1 cellular context compared by ENCODE assay signal in the genomic region with DNA sequence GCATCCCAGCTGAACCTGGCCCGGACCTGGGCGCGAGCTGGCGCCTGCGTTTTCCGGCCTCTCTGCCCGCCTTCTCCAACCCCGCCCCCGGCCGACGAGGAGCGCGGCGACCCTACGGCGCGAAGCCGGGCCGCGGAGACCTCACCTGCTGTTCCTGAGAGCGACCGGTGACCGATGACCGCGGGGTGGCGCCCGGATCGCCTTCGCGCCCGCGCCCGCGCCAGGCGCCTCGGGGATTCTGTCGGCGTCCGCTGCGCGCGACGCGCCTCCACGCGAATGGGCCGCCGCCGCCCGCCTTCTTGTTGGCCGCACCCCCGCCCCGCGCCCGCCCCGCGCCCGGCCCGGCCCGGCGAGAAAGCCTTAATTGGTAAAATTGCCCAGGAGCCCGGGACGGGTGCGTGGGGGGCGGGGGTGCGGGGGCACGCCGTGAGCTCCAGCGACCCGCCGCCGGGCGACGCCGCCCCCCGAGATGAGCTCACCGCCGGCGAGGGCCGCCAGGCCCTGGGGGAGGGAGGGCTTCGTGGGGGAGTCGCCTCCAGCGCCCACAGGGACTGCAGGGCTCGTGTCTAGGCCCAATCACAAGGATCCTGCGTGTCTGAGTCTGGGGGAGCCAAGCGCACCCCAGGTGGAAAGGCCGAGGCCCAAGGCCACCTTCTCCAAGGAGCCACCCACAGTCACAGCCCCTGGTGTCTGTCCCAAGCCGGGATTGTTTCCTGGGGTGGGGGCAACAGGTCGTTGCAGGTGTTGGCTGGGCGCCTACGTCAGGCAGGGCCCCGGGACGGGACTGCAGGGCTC.
TF ChIP-seq lines count a peak whose summit lies in the region.

A gene with protein sequence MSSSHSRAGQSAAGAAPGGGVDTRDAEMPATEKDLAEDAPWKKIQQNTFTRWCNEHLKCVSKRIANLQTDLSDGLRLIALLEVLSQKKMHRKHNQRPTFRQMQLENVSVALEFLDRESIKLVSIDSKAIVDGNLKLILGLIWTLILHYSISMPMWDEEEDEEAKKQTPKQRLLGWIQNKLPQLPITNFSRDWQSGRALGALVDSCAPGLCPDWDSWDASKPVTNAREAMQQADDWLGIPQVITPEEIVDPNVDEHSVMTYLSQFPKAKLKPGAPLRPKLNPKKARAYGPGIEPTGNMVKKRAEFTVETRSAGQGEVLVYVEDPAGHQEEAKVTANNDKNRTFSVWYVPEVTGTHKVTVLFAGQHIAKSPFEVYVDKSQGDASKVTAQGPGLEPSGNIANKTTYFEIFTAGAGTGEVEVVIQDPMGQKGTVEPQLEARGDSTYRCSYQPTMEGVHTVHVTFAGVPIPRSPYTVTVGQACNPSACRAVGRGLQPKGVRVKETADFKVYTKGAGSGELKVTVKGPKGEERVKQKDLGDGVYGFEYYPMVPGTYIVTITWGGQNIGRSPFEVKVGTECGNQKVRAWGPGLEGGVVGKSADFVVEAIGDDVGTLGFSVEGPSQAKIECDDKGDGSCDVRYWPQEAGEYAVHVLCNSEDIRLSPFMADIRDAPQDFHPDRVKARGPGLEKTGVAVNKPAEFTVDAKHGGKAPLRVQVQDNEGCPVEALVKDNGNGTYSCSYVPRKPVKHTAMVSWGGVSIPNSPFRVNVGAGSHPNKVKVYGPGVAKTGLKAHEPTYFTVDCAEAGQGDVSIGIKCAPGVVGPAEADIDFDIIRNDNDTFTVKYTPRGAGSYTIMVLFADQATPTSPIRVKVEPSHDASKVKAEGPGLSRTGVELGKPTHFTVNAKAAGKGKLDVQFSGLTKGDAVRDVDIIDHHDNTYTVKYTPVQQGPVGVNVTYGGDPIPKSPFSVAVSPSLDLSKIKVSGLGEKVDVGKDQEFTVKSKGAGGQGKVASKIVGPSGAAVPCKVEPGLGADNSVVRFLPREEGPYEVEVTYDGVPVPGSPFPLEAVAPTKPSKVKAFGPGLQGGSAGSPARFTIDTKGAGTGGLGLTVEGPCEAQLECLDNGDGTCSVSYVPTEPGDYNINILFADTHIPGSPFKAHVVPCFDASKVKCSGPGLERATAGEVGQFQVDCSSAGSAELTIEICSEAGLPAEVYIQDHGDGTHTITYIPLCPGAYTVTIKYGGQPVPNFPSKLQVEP (N-terminal part only) (minus strand): TSS at position 274 of the 795 bp plus-strand sequence. CDS start 3,389 bp downstream, outside the sequence.

TF ChIP-seq in HepG2, 621 proteins besides CTCF, POLR2A, EP300 and RAD21 (continued from another document and continues in another):
- TF ChIP-seq ZNF577 (CRISPR knock-in tag; IDR thresholded peaks at IDR 0.05; ENCODE audit: borderline replicate concordance, low read depth) = no peak
- TF ChIP-seq ZNF124 (CRISPR knock-in tag; IDR thresholded peaks at IDR 0.05) = no peak
- TF ChIP-seq HDAC2 (CRISPR knock-in tag; IDR thresholded peaks at IDR 0.05) = no peak
- TF ChIP-seq, protein P1, sequence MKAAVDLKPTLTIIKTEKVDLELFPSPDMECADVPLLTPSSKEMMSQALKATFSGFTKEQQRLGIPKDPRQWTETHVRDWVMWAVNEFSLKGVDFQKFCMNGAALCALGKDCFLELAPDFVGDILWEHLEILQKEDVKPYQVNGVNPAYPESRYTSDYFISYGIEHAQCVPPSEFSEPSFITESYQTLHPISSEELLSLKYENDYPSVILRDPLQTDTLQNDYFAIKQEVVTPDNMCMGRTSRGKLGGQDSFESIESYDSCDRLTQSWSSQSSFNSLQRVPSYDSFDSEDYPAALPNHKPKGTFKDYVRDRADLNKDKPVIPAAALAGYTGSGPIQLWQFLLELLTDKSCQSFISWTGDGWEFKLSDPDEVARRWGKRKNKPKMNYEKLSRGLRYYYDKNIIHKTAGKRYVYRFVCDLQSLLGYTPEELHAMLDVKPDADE (CRISPR knock-in tag; IDR thresholded peaks at IDR 0.05) = no peak
- TF ChIP-seq ARNT2 (CRISPR knock-in tag; IDR thresholded peaks at IDR 0.05; ENCODE audit: low read depth) = peak; percentile 32; the same call in 1 of the 2 replicates
- no peak for TF ChIP-seq ZNF572 (CRISPR knock-in tag; IDR thresholded peaks at IDR 0.05)
- no peak for TF ChIP-seq ZNF703 (CRISPR knock-in tag; IDR thresholded peaks at IDR 0.05; ENCODE audit: borderline replicate concordance)
- TF ChIP-seq MYC (CRISPR knock-in tag; IDR thresholded peaks at IDR 0.05; ENCODE audit: borderline replicate concordance) = peak; percentile 12; the same call in 1 of the 2 replicates
- TF ChIP-seq ZNF570 (CRISPR knock-in tag; IDR thresholded peaks at IDR 0.05; ENCODE audit: borderline replicate concordance) = no peak
- no peak for TF ChIP-seq ZNF468 (CRISPR knock-in tag; IDR thresholded peaks at IDR 0.05)
- no peak for TF ChIP-seq NR2C2 (CRISPR knock-in tag; IDR thresholded peaks at IDR 0.05; ENCODE audit: borderline replicate concordance)
- no peak for TF ChIP-seq HOXA9 (CRISPR knock-in tag; IDR thresholded peaks at IDR 0.05; ENCODE audit: borderline replicate concordance)
- TF ChIP-seq HMG20A (CRISPR knock-in tag; IDR thresholded peaks at IDR 0.05; ENCODE audit: borderline replicate concordance) = no peak
- TF ChIP-seq, protein P2, sequence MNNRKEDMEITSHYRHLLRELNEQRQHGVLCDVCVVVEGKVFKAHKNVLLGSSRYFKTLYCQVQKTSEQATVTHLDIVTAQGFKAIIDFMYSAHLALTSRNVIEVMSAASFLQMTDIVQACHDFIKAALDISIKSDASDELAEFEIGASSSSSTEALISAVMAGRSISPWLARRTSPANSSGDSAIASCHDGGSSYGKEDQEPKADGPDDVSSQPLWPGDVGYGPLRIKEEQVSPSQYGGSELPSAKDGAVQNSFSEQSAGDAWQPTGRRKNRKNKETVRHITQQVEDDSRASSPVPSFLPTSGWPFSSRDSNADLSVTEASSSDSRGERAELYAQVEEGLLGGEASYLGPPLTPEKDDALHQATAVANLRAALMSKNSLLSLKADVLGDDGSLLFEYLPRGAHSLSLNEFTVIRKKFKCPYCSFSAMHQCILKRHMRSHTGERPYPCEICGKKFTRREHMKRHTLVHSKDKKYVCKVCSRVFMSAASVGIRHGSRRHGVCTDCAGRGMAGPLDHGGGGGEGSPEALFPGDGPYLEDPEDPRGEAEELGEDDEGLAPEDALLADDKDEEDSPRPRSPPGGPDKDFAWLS (CRISPR knock-in tag; IDR thresholded peaks at IDR 0.05; ENCODE audit: borderline replicate concordance) = no peak
- TF ChIP-seq, protein P3, sequence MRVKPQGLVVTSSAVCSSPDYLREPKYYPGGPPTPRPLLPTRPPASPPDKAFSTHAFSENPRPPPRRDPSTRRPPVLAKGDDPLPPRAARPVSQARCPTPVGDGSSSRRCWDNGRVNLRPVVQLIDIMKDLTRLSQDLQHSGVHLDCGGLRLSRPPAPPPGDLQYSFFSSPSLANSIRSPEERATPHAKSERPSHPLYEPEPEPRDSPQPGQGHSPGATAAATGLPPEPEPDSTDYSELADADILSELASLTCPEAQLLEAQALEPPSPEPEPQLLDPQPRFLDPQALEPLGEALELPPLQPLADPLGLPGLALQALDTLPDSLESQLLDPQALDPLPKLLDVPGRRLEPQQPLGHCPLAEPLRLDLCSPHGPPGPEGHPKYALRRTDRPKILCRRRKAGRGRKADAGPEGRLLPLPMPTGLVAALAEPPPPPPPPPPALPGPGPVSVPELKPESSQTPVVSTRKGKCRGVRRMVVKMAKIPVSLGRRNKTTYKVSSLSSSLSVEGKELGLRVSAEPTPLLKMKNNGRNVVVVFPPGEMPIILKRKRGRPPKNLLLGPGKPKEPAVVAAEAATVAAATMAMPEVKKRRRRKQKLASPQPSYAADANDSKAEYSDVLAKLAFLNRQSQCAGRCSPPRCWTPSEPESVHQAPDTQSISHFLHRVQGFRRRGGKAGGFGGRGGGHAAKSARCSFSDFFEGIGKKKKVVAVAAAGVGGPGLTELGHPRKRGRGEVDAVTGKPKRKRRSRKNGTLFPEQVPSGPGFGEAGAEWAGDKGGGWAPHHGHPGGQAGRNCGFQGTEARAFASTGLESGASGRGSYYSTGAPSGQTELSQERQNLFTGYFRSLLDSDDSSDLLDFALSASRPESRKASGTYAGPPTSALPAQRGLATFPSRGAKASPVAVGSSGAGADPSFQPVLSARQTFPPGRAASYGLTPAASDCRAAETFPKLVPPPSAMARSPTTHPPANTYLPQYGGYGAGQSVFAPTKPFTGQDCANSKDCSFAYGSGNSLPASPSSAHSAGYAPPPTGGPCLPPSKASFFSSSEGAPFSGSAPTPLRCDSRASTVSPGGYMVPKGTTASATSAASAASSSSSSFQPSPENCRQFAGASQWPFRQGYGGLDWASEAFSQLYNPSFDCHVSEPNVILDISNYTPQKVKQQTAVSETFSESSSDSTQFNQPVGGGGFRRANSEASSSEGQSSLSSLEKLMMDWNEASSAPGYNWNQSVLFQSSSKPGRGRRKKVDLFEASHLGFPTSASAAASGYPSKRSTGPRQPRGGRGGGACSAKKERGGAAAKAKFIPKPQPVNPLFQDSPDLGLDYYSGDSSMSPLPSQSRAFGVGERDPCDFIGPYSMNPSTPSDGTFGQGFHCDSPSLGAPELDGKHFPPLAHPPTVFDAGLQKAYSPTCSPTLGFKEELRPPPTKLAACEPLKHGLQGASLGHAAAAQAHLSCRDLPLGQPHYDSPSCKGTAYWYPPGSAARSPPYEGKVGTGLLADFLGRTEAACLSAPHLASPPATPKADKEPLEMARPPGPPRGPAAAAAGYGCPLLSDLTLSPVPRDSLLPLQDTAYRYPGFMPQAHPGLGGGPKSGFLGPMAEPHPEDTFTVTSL (CRISPR knock-in tag; IDR thresholded peaks at IDR 0.05; ENCODE audit: borderline replicate concordance) = no peak
- TF ChIP-seq POLR2G (IDR thresholded peaks at IDR 0.05; ENCODE audit: low read depth, low read length) = no peak
- TF ChIP-seq SMARCC2 (IDR thresholded peaks at IDR 0.05) = no peak
- TF ChIP-seq HMGA1 (CRISPR knock-in tag; conservative IDR thresholded peaks at IDR 0.05) = no peak
- no peak for TF ChIP-seq ZNF841 (CRISPR knock-in tag; IDR thresholded peaks at IDR 0.05; ENCODE audit: borderline replicate concordance)
- no peak for TF ChIP-seq PRMT3 (CRISPR knock-in tag; IDR thresholded peaks at IDR 0.05; ENCODE audit: borderline replicate concordance, low read depth)
- no peak for TF ChIP-seq ELF4 (CRISPR knock-in tag; IDR thresholded peaks at IDR 0.05; ENCODE audit: borderline replicate concordance)
- no peak for TF ChIP-seq CREB1 (IDR thresholded peaks at IDR 0.05)
- TF ChIP-seq CREB1 (CRISPR knock-in tag; IDR thresholded peaks at IDR 0.05) = no peak
- no peak for TF ChIP-seq SP2 (CRISPR knock-in tag; IDR thresholded peaks at IDR 0.05)
- TF ChIP-seq RXRB (CRISPR knock-in tag; IDR thresholded peaks at IDR 0.05; ENCODE audit: borderline replicate concordance) = no peak
- TF ChIP-seq, protein P4, sequence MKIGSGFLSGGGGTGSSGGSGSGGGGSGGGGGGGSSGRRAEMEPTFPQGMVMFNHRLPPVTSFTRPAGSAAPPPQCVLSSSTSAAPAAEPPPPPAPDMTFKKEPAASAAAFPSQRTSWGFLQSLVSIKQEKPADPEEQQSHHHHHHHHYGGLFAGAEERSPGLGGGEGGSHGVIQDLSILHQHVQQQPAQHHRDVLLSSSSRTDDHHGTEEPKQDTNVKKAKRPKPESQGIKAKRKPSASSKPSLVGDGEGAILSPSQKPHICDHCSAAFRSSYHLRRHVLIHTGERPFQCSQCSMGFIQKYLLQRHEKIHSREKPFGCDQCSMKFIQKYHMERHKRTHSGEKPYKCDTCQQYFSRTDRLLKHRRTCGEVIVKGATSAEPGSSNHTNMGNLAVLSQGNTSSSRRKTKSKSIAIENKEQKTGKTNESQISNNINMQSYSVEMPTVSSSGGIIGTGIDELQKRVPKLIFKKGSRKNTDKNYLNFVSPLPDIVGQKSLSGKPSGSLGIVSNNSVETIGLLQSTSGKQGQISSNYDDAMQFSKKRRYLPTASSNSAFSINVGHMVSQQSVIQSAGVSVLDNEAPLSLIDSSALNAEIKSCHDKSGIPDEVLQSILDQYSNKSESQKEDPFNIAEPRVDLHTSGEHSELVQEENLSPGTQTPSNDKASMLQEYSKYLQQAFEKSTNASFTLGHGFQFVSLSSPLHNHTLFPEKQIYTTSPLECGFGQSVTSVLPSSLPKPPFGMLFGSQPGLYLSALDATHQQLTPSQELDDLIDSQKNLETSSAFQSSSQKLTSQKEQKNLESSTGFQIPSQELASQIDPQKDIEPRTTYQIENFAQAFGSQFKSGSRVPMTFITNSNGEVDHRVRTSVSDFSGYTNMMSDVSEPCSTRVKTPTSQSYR (CRISPR knock-in tag; IDR thresholded peaks at IDR 0.05; ENCODE audit: borderline replicate concordance) = no peak
- TF ChIP-seq ZNF329 (CRISPR knock-in tag; IDR thresholded peaks at IDR 0.05; ENCODE audit: low read depth) = no peak
- TF ChIP-seq, protein P5, sequence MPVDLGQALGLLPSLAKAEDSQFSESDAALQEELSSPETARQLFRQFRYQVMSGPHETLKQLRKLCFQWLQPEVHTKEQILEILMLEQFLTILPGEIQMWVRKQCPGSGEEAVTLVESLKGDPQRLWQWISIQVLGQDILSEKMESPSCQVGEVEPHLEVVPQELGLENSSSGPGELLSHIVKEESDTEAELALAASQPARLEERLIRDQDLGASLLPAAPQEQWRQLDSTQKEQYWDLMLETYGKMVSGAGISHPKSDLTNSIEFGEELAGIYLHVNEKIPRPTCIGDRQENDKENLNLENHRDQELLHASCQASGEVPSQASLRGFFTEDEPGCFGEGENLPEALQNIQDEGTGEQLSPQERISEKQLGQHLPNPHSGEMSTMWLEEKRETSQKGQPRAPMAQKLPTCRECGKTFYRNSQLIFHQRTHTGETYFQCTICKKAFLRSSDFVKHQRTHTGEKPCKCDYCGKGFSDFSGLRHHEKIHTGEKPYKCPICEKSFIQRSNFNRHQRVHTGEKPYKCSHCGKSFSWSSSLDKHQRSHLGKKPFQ (CRISPR knock-in tag; IDR thresholded peaks at IDR 0.05; ENCODE audit: insufficient replicate concordance) = no peak
- TF ChIP-seq, protein P6, sequence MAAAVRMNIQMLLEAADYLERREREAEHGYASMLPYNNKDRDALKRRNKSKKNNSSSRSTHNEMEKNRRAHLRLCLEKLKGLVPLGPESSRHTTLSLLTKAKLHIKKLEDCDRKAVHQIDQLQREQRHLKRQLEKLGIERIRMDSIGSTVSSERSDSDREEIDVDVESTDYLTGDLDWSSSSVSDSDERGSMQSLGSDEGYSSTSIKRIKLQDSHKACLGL (CRISPR knock-in tag; IDR thresholded peaks at IDR 0.05) = peak; percentile 31; the same call in 1 of the 2 replicates
- TF ChIP-seq, protein P7, sequence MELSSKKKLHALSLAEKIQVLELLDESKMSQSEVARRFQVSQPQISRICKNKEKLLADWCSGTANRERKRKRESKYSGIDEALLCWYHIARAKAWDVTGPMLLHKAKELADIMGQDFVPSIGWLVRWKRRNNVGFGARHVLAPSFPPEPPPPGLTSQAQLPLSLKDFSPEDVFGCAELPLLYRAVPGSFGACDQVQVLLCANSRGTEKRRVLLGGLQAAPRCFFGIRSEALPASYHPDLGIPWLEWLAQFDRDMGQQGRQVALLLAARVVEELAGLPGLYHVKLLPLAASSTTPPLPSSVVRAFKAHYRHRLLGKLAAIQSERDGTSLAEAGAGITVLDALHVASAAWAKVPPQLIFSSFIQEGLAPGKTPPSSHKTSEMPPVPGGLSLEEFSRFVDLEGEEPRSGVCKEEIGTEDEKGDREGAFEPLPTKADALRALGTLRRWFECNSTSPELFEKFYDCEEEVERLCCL (CRISPR knock-in tag; IDR thresholded peaks at IDR 0.05; ENCODE audit: borderline replicate concordance) = no peak
- TF ChIP-seq, protein P8, sequence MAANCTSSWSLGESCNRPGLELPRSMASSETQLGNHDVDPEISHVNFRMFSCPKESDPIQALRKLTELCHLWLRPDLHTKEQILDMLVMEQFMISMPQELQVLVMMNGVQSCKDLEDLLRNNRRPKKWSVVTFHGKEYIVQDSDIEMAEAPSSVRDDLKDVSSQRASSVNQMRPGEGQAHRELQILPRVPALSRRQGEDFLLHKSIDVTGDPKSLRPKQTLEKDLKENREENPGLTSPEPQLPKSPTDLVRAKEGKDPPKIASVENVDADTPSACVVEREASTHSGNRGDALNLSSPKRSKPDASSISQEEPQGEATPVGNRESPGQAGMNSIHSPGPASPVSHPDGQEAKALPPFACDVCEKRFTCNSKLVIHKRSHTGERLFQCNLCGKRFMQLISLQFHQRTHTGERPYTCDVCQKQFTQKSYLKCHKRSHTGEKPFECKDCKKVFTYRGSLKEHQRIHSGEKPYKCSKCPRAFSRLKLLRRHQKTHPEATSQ (CRISPR knock-in tag; IDR thresholded peaks at IDR 0.05; ENCODE audit: borderline replicate concordance) = no peak
- no peak for TF ChIP-seq ZSCAN31 (CRISPR knock-in tag; IDR thresholded peaks at IDR 0.05; ENCODE audit: low read depth)
- no peak for TF ChIP-seq ZNF75D (CRISPR knock-in tag; IDR thresholded peaks at IDR 0.05; ENCODE audit: borderline replicate concordance)
